8 cellular contexts compared by ENCODE assay signal in the genomic region with DNA sequence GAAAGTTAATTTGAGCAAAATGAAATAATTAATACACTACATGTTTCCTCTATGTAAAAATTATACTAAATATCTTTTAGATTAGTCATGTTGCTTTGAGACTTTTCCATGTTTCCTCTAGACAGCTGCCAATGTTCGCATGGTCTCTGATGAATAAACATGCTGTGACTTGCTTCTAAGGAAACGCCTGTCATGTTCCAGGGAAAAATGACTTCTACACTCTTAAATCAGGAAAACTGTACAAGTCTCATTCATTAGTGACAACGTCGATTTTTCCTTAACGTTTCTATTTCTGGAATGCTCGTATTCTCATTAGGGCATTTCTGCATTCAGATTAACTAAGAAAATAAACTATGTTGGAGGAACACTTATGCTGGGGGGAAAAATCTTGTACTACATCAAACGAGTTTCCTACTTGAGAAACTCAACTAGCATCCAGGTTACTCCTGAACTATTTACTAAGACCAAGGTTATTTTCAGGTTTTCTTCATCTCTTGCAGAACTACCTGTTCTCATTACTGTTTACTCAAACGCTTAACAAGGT. TPM values are rescaled to one million over a fixed set of nuclear protein-coding genes. Genes with fewer than 3 reads are reported as not detected.
A peak's percentile ranks its signal among the peaks of the same experiment; 100 is the strongest.
DNase-seq lines count a peak whose midpoint lies in the region; ATAC-seq, FAIRE-seq and TF ChIP-seq lines count a peak whose summit lies in the region.

No MANE protein-coding gene starts in this region.

- H3K4me3 ChIP-seq in kidney (ENCODE audit: low read length in 2 of 2) (peak overlapping the region; percentile 68 to 82), testis (peak overlapping the region; percentile 69 to 78)

- H3K36me3 Mint-ChIP-seq in activated CD4-positive, alpha-beta T cell treated with anti-CD3 and anti-CD28 coated beads, Interleukin-2, amount 10 ng/mL, durations not matched to agents 24 days and 14 days (ENCODE audit: low read depth) = no peaks in the 10 kb centered on the region
- H3K36me3 Mint-ChIP-seq in activated T-helper 17 cell treated with anti-CD3 and anti-CD28 coated beads, Interleukin-2, amount 50 U/mL, for 72 hours (ENCODE audit: low read depth) = no peaks in the 10 kb centered on the region

- no peak for ATAC-seq in activated T-helper 17 cell treated with anti-CD3 and anti-CD28 coated beads, Interleukin-2, amount 50 U/mL, for 72 hours (replicated peaks)

- H3K27me3 Mint-ChIP-seq in activated CD4-positive, alpha-beta T cell treated with anti-CD3 and anti-CD28 coated beads, Interleukin-2, amount 10 ng/mL, durations not matched to agents 24 days and 14 days = peaks cover 56% of the 10 kb centered on the region
- peaks cover 34% of the 10 kb centered on the region for H3K27me3 Mint-ChIP-seq in activated T-helper 17 cell treated with anti-CD3 and anti-CD28 coated beads, Interleukin-2, amount 50 U/mL, for 72 hours

- TF ChIP-seq POLR2A in testis (IDR thresholded peaks at IDR 0.05) = no peak

- H3K9ac ChIP-seq in kidney (ENCODE audit: low read length in 2 of 2) = peak overlapping the region in 1 of 2 donors; percentile 92

- H3K4me1 ChIP-seq in kidney (ENCODE audit: control insufficient read depth in 1 of 2, insufficient read depth in 1 of 2, low read depth in 1 of 2, low read length in 2 of 2) (peaks cover 0 to 4% of the 10 kb centered on the region in 2 donors), testis (no peaks in the 10 kb centered on the region)

- no peaks in the 10 kb centered on the region for H3K9me3 ChIP-seq in kidney (ENCODE audit: control insufficient read depth in 1 of 2, low read length in 2 of 2)
- no peaks in the 10 kb centered on the region for H3K9me3 ChIP-seq in testis

- H3K27me3 ChIP-seq in testis = no peaks in the 10 kb centered on the region

- H3K4me3 Mint-ChIP-seq in activated CD4-positive, alpha-beta T cell treated with anti-CD3 and anti-CD28 coated beads, Interleukin-2, amount 10 ng/mL, durations not matched to agents 24 days and 14 days = peak overlapping the region; percentile 66
- H3K4me3 Mint-ChIP-seq in activated T-helper 17 cell treated with anti-CD3 and anti-CD28 coated beads, Interleukin-2, amount 50 U/mL, for 72 hours = peak overlapping the region; percentile 46

- TF ChIP-seq CTCF in kidney (IDR thresholded peaks at IDR 0.05; ENCODE audit: borderline replicate concordance, extremely low read depth, insufficient read depth) = no peak
- no peak for TF ChIP-seq CTCF in testis (IDR thresholded peaks at IDR 0.05)

- intact Hi-C loops in activated CD4-positive, alpha-beta T cell treated with anti-CD3 and anti-CD28 coated beads, Interleukin-2, amount 10 ng/mL, durations not matched to agents 24 days and 14 days (cut with micrococcal nuclease) = no loop called here
- intact Hi-C loops in kidney (cut with DNase I) = no loop called here
- intact Hi-C loops in testis (cut with DNase I; ENCODE audit: low total_unique reads) = loop anchor here (10.0 kb wide), 1 partner anchor 65 kb away; no protein-coding TSS in a partner anchor

- H3K36me3 ChIP-seq in kidney (ENCODE audit: control insufficient read depth in 1 of 2, insufficient read depth in 2 of 2, low read length in 2 of 2) (no peaks in the 10 kb centered on the region), testis (ENCODE audit: low read depth, missing control alignments) (no peaks in the 10 kb centered on the region)

- peaks cover 5% of the 10 kb centered on the region for H3K4me1 Mint-ChIP-seq in activated CD4-positive, alpha-beta T cell treated with anti-CD3 and anti-CD28 coated beads, Interleukin-2, amount 10 ng/mL, durations not matched to agents 24 days and 14 days
- H3K4me1 Mint-ChIP-seq in activated T-helper 17 cell treated with anti-CD3 and anti-CD28 coated beads, Interleukin-2, amount 50 U/mL, for 72 hours = no peaks in the 10 kb centered on the region

- no peak overlapping the region for H3K27ac Mint-ChIP-seq in activated CD4-positive, alpha-beta T cell treated with anti-CD3 and anti-CD28 coated beads, Interleukin-2, amount 10 ng/mL, durations not matched to agents 24 days and 14 days
- no peak overlapping the region for H3K27ac Mint-ChIP-seq in activated T-helper 17 cell treated with anti-CD3 and anti-CD28 coated beads, Interleukin-2, amount 50 U/mL, for 72 hours

- peak overlapping the region; percentile 97 to 98 for H3K27ac ChIP-seq in kidney (ENCODE audit: low read depth in 2 of 2, low read length in 2 of 2)
- H3K27ac ChIP-seq in testis = peak overlapping the region; percentile 83 to 90

- peak; percentile 95 for FAIRE-seq in kidney (lab: Jason Lieb, UNC)

- DNase-seq in activated CD4-positive, alpha-beta T cell treated with anti-CD3 and anti-CD28 coated beads, Interleukin-2, amount 10 ng/mL, durations not matched to agents 24 days and 14 days = no peak
- no peak for DNase-seq in activated CD4-positive, alpha-beta T cell treated with anti-CD3 and anti-CD28 coated beads, Interleukin-2, amount 50 U/mL, for 48 hours
- DNase-seq in kidney = no peak
- DNase-seq in testis = no peak
- no peak for DNase-seq in NCI-H345 (lab: John Stamatoyannopoulos, UW)
- no peak for DNase-seq in DMS153 (lab: John Stamatoyannopoulos, UW)
- DNase-seq in activated T-cell treated with anti-CD3 and anti-CD28 coated beads, Interleukin-2, amount 50 U/mL, for 48 hours = no peak

- no peaks in the 10 kb centered on the region for H3K9me3 Mint-ChIP-seq in activated CD4-positive, alpha-beta T cell treated with anti-CD3 and anti-CD28 coated beads, Interleukin-2, amount 10 ng/mL, durations not matched to agents 24 days and 14 days
- no peaks in the 10 kb centered on the region for H3K9me3 Mint-ChIP-seq in activated T-helper 17 cell treated with anti-CD3 and anti-CD28 coated beads, Interleukin-2, amount 50 U/mL, for 72 hours

- 11 to 17% methylated on average over 8 of the region's 8 CpGs for WGBS in testis, 2 donors

RNA-seq across cellular contexts. Expression of a gene that starts 1.6 kb away (rescaled TPM):
- not detected in 2 replicates for total RNA-seq in activated CD4-positive, alpha-beta T cell treated with anti-CD3 and anti-CD28 coated beads, Interleukin-2, amount 10 ng/mL, durations not matched to agents 24 days and 14 days
- total RNA-seq in activated T-helper 17 cell treated with anti-CD3 and anti-CD28 coated beads, Interleukin-2, amount 50 U/mL, for 72 hours = under 1 TPM; 0.28 to 0.48 TPM
- total RNA-seq in kidney = 205 TPM
- polyA plus RNA-seq in kidney (ENCODE audit: insufficient read depth, low read depth, low replicate concordance) = 39.7 TPM
- total RNA-seq in testis = 10 to 100 TPM; 14.5 to 17.3 TPM
- polyA plus RNA-seq in testis (ENCODE audit: insufficient read depth, low read depth, low replicate concordance) = 5.4 TPM

Comparison
In these comparisons a context has a peak if more than half of its experiments do, and no peak if none do; other contexts are left out.
1. RNA of a gene that starts 1.6 kb away (total RNA-seq): 205 TPM in kidney (single experiment); 14.5 to 17.3 TPM in testis, 0.28 to 0.48 TPM in activated T-helper 17 cell treated with anti-CD3 and anti-CD28 coated beads, Interleukin-2, amount 50 U/mL, for 72 hours and not detected in activated CD4-positive, alpha-beta T cell treated with anti-CD3 and anti-CD28 coated beads, Interleukin-2, amount 10 ng/mL, durations not matched to agents 24 days and 14 days; every median in the first group is over 10 times any median in the second.